ENCODE assay signal across 18 cellular contexts in genomic region chr6:93183513-93183912, GRCh38.
A peak's percentile ranks its signal among the peaks of the same experiment; 100 is the strongest.
DNase-seq lines count a peak whose midpoint lies in the region; ATAC-seq and TF ChIP-seq lines count a peak whose summit lies in the region.
"Had no signal": no experiment of that assay in that cellular context is flagged by ENCODE, and none has a peak within 500 bp of the region (broad histone marks: within the 10 kb centered on the region; RNA-seq: fewer than 3 reads in every experiment).

No MANE protein-coding gene starts in this region.

- H3K23ac ChIP-seq in mesendoderm (ENCODE audit: low read length) = no peak overlapping the region

- no peaks in the 10 kb centered on the region for H3K36me3 ChIP-seq in PC-3 (ENCODE audit: low read depth, low read length)
- H3K36me3 ChIP-seq in mesendoderm (ENCODE audit: control insufficient read depth, insufficient read depth, low read length) = no peaks in the 10 kb centered on the region
- H3K36me3 ChIP-seq in prostate gland = no peaks in the 10 kb centered on the region
- H3K36me3 ChIP-seq: BLaER1 treated with 17β-estradiol and CSF1 and Interleukin-3, amounts not matched to agents 10 nM and 100 nM; HAP-1; Peyer's patch had no signal

- ATAC-seq in PC-3 = no peak
- ATAC-seq in HG02588 (IDR thresholded peaks at IDR 0.05; ENCODE audit: unreplicated experiment) = no peak
- ATAC-seq: SK-N-SH treated with all-trans-retinoic acid at 6 μM for 48 hours had no signal

- H3K4me3 ChIP-seq in PC-3 (ENCODE audit: low read length) (no peak overlapping the region), mesendoderm (ENCODE audit: low read length) (no peak overlapping the region), prostate gland (no peak overlapping the region)
- H3K4me3 ChIP-seq: BLaER1 treated with 17β-estradiol and CSF1 and Interleukin-3, amounts not matched to agents 10 nM and 100 nM; HAP-1; Peyer's patch had no signal

- intact Hi-C loops in PC-3 (cut with micrococcal nuclease) = loop anchor here (2.0 to 5.0 kb wide), 3 partner anchors 79 to 235 kb away; partner anchors contain the start of gene EPHA7
- intact Hi-C loops in prostate gland (cut with DNase I) = no loop called here

- H3K27ac ChIP-seq in PC-3 (ENCODE audit: low read length) (peak overlapping the region; percentile 20; the same call in 1 of the 2 replicates), mesendoderm (ENCODE audit: low read depth, low read length) (no peak overlapping the region), prostate gland (no peak overlapping the region)
- H3K27ac ChIP-seq: BLaER1 treated with 17β-estradiol and CSF1 and Interleukin-3, amounts not matched to agents 10 nM and 100 nM; Peyer's patch had no signal

- no peak overlapping the region for H3K4me2 ChIP-seq in PC-3 (ENCODE audit: low read length)
- H3K4me2 ChIP-seq in mesendoderm (ENCODE audit: low read length) = no peak overlapping the region
- H3K4me2 ChIP-seq: BLaER1 treated with 17β-estradiol and CSF1 and Interleukin-3, amounts not matched to agents 10 nM and 100 nM had no signal

- H3K79me2 ChIP-seq in PC-3 (ENCODE audit: low read length) (no peaks in the 10 kb centered on the region), mesendoderm (ENCODE audit: control insufficient read depth, insufficient read depth, low read length) (no peaks in the 10 kb centered on the region)

- H3K18ac ChIP-seq in mesendoderm (ENCODE audit: low read length) = no peak overlapping the region

- H3K4me1 ChIP-seq in PC-3 (ENCODE audit: insufficient read depth, low read length) (no peaks in the 10 kb centered on the region), mesendoderm (ENCODE audit: control insufficient read depth, low read depth, low read length) (no peaks in the 10 kb centered on the region), prostate gland (replicated peaks) (no peaks in the 10 kb centered on the region)

- no peak overlapping the region for H2BK5ac ChIP-seq in mesendoderm (ENCODE audit: low read length)

- DNase-seq in NCI-H1417 (lab: John Stamatoyannopoulos, UW) (peak in 2 of 3 experiments; percentile 17 to 50), NCI-H1417 treated with DMSO at 0.1 percent for 48 hours (lab: John Stamatoyannopoulos, UW) (no peak), NCI-H146 (lab: John Stamatoyannopoulos, UW) (peak; percentile 89), PC-3 (no peak), mesendoderm (peak; percentile 90), prostate gland (ENCODE audit: low spot score) (no peak), hypothalamus (lab: John Stamatoyannopoulos, UW) (no peak)
- DNase-seq: 8988T, DMS153, Karpas-422, NCI-H1694 treated with DMSO at 0.1 percent for 48 hours, NCI-H510A treated with DMSO at 0.1 percent for 48 hours, Peyer's patch, Right ventricle myocardium superior had no signal

- POLR2A ChIA-PET in PC-3 (lab: Charles Lee; ENCODE audit: unreplicated experiment) = interaction anchor here (0.6 kb wide), 1 partner anchor 1257 kb away, joined by 4 read pairs; no protein-coding TSS in a partner anchor

- H2BK120ac ChIP-seq in mesendoderm (ENCODE audit: low read depth, low read length) = no peak overlapping the region

- H2AK5ac ChIP-seq in mesendoderm (ENCODE audit: low read length) = no peak overlapping the region

- no peak overlapping the region for H3K9ac ChIP-seq in PC-3 (ENCODE audit: low read length)
- no peak overlapping the region for H3K9ac ChIP-seq in mesendoderm (ENCODE audit: low read length)
- H3K9ac ChIP-seq: BLaER1 treated with 17β-estradiol and CSF1 and Interleukin-3, amounts not matched to agents 10 nM and 100 nM had no signal

- no TSS peak for BruUV-seq in PC-3 (replicated peaks; lab: Mats Ljungman, UMichigan)

- H3K9me2 ChIP-seq in PC-3 (replicated peaks; ENCODE audit: low read length) = no peaks in the 10 kb centered on the region

- no peaks in the 10 kb centered on the region for H3K27me3 ChIP-seq in PC-3 (ENCODE audit: low read length)
- H3K27me3 ChIP-seq in mesendoderm (ENCODE audit: insufficient read depth, low read length, poor library complexity) = no peaks in the 10 kb centered on the region
- peaks cover 4% of the 10 kb centered on the region for H3K27me3 ChIP-seq in prostate gland (replicated peaks; ENCODE audit: insufficient read depth)
- H3K27me3 ChIP-seq: BLaER1 treated with 17β-estradiol and CSF1 and Interleukin-3, amounts not matched to agents 10 nM and 100 nM; Peyer's patch had no signal

- no peak overlapping the region for H2BK15ac ChIP-seq in mesendoderm (replicated peaks; ENCODE audit: low read depth)

- no peaks in the 10 kb centered on the region for H3K79me1 ChIP-seq in mesendoderm (ENCODE audit: low read length)

- no peaks in the 10 kb centered on the region for H4K20me1 ChIP-seq in PC-3 (ENCODE audit: low read length)
- H4K20me1 ChIP-seq: BLaER1 treated with 17β-estradiol and CSF1 and Interleukin-3, amounts not matched to agents 10 nM and 100 nM had no signal

- TF ChIP-seq CTCF in PC-3 (conservative IDR thresholded peaks at IDR 0.05; ENCODE audit: low read depth, low read length) (no peak), prostate gland (IDR thresholded peaks at IDR 0.05) (no peak)

- no peak overlapping the region for H2AFZ ChIP-seq in PC-3 (ENCODE audit: low read length)

- H4K8ac ChIP-seq in mesendoderm (ENCODE audit: low read depth, low read length) = no peak overlapping the region

- no peaks in the 10 kb centered on the region for H3F3A ChIP-seq in PC-3 (ENCODE audit: low read length, unreplicated experiment)

- no peak overlapping the region for H3K56ac ChIP-seq in mesendoderm (ENCODE audit: low read length)

- CTCF ChIA-PET in PC-3 (lab: Charles Lee) = no interaction called here

- H4K5ac ChIP-seq in mesendoderm (ENCODE audit: low read length) = no peak overlapping the region

- H3K4ac ChIP-seq in mesendoderm (ENCODE audit: low read depth, low read length) = no peak overlapping the region

- no peaks in the 10 kb centered on the region for H3K9me3 ChIP-seq in PC-3 (ENCODE audit: low read length)
- H3K9me3 ChIP-seq in prostate gland = no peaks in the 10 kb centered on the region
- H3K9me3 ChIP-seq: HAP-1, Peyer's patch had no signal

- TF ChIP-seq POLR2A in prostate gland (IDR thresholded peaks at IDR 0.05) = no peak

- WGBS in mesendoderm (ENCODE audit: extremely low coverage, insufficient coverage, low lambda C conversion rate) = no CpG with 5 or more reads among the region's 3 CpGs
- 53% methylated on average over 3 of the region's 3 CpGs for WGBS in prostate gland

Comparison
In these comparisons a context has a peak if more than half of its experiments do, and no peak if none do; other contexts are left out.
1. DNase-seq: peak in NCI-H1417 (2 of 3), NCI-H146 (single experiment) and mesendoderm (single experiment); none in NCI-H1417 treated with DMSO at 0.1 percent for 48 hours (single experiment), PC-3 (single experiment), prostate gland (single experiment) and hypothalamus (0 of 51).